Comparison of ENCODE assay signal across 9 cellular contexts in the genomic region with DNA sequence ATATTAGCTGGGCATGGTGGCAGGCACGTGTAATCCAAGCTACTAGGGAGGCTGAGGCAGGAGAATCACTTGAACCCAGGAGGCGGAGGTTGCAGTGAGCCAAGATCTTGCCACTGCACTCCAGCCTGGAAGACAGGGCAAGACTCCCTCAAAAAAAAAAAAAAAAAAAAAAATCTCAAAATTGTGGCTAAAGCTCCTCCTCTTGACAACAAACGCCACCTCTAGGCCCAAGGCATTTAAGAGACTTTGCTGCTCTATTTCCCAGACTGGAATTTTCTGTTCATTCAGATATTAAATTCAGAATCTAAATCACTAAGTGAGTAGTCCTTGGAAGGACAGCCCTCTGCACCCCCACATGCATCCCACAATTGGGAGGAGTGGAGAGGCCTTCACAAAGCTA. TPM values are rescaled to one million over a fixed set of nuclear protein-coding genes. Genes with fewer than 3 reads are reported as not detected.
DNase-seq lines count a peak whose midpoint lies in the region; ATAC-seq and TF ChIP-seq lines count a peak whose summit lies in the region.
"Had no signal": no experiment of that assay in that cellular context is flagged by ENCODE, and none has a peak within 500 bp of the region (broad histone marks: within the 10 kb centered on the region; RNA-seq: fewer than 3 reads in every experiment).

No MANE protein-coding gene starts in this region.

- no peaks in the 10 kb centered on the region for H3K9me3 ChIP-seq in HUES6 (ENCODE audit: control insufficient read depth, insufficient read depth, low read depth, low read length)
- H3K9me3 ChIP-seq in muscle layer of colon (ENCODE audit: low read length), result no peaks in the 10 kb centered on the region

- H3K4me1 ChIP-seq in HUES6 (ENCODE audit: control insufficient read depth, insufficient read depth, low read length), result peaks cover 8% of the 10 kb centered on the region
- peaks cover 23% of the 10 kb centered on the region for H3K4me1 ChIP-seq in muscle layer of colon (ENCODE audit: insufficient read depth, low read length)

- H3K36me3 ChIP-seq in HUES6 (ENCODE audit: control insufficient read depth, insufficient read depth, low read length), result peaks cover 23% of the 10 kb centered on the region
- peaks cover 18% of the 10 kb centered on the region for H3K36me3 ChIP-seq in brain microvascular endothelial cell (replicated peaks)
- peaks cover 22% of the 10 kb centered on the region for H3K36me3 ChIP-seq in muscle layer of colon (ENCODE audit: insufficient read depth, low read length)

- H3K27me3 ChIP-seq in HUES6 (ENCODE audit: control insufficient read depth, insufficient read depth, low read length) (no peaks in the 10 kb centered on the region), brain microvascular endothelial cell (replicated peaks) (no peaks in the 10 kb centered on the region), muscle layer of colon (ENCODE audit: control insufficient read depth in 1 of 2, insufficient read depth in 2 of 2, low read length in 2 of 2) (no peaks in the 10 kb centered on the region)

- TF ChIP-seq CTCF in brain microvascular endothelial cell (IDR thresholded peaks at IDR 0.05; ENCODE audit: low read depth, low read length, missing control alignments), result no peak

- H3K9ac ChIP-seq in HUES6 (ENCODE audit: low read length), result no peak overlapping the region
- H3K9ac ChIP-seq in muscle layer of colon (ENCODE audit: low read length), result peak overlapping the region; percentile 35

- ATAC-seq in GM18861 (IDR thresholded peaks at IDR 0.05; ENCODE audit: unreplicated experiment), result no peak
- no peak for ATAC-seq in GM21737 (IDR thresholded peaks at IDR 0.05; ENCODE audit: unreplicated experiment)

- in situ Hi-C loops in brain microvascular endothelial cell (cut with HindIII; ENCODE audit: low pct_ligation_motif_present, low sequenced_read_pairs), result no loop called here

- no peak overlapping the region for H3K27ac ChIP-seq in HUES6 (ENCODE audit: low read depth, low read length)
- H3K27ac ChIP-seq in brain microvascular endothelial cell, result no peak overlapping the region
- H3K27ac ChIP-seq in muscle layer of colon (ENCODE audit: low read depth, low read length), result peak overlapping the region; percentile 63

- DNase-seq in AG20443 (ENCODE audit: low spot score) (peak; percentile 25), brain microvascular endothelial cell (no peak), mesenteric fat pad (ENCODE audit: low spot score) (no peak), NCI-H1930 (lab: John Stamatoyannopoulos, UW) (no peak)
- DNase-seq: NCI-H1436 had no signal

- H3K4me3 ChIP-seq in HUES6 (ENCODE audit: low read depth, low read length) (peak overlapping the region; percentile 73; the same call in 1 of the 2 replicates), brain microvascular endothelial cell (ENCODE audit: low read depth, low read length) (peak overlapping the region; percentile 12), muscle layer of colon (ENCODE audit: low read depth in 1 of 2, low read length in 2 of 2) (no peak overlapping the region)

RNA-seq across cellular contexts. Expression of gene ZFYVE1, which starts 1.4 kb away (rescaled TPM):
- 15.5 TPM for total RNA-seq in mesenteric fat pad

RNA-seq across cellular contexts. Expression of gene RBM25, which starts 32.8 kb away (rescaled TPM):
- 76.5 TPM for total RNA-seq in mesenteric fat pad

Comparison
In these comparisons a context has a peak if more than half of its experiments do, and no peak if none do; other contexts are left out.
1. H3K4me3 ChIP-seq: peak in HUES6 (single experiment) and brain microvascular endothelial cell (single experiment); none in muscle layer of colon (0 of 2).